1 cellular context compared by ENCODE assay signal in genomic region chr1:30417701-30418425, GRCh38.
A peak's percentile ranks its signal among the peaks of the same experiment; 100 is the strongest.
TF ChIP-seq lines count a peak whose summit lies in the region.

No MANE protein-coding gene starts in this region.

TF ChIP-seq in neural cell, 6 proteins besides CTCF, POLR2A, EP300 and RAD21:
- no peak for TF ChIP-seq TAF1 (IDR thresholded peaks at IDR 0.05; ENCODE audit: low read depth)
- TF ChIP-seq REST (IDR thresholded peaks at IDR 0.05; ENCODE audit: borderline replicate concordance), result peak; percentile 37
